ENCODE assay signal across 11 cellular contexts in genomic region chr10:94225589-94225988, GRCh38.
DNase-seq lines count a peak whose midpoint lies in the region; ATAC-seq and TF ChIP-seq lines count a peak whose summit lies in the region.
"Had no signal": no experiment of that assay in that cellular context is flagged by ENCODE, and none has a peak within 500 bp of the region (broad histone marks: within the 10 kb centered on the region; RNA-seq: fewer than 3 reads in every experiment).

No MANE protein-coding gene starts in this region.

- DNase-seq in activated CD4-positive, alpha-beta T cell treated with anti-CD3 and anti-CD28 coated beads for 48 hours: peak; percentile 4
- DNase-seq in activated CD4-positive, alpha-beta T cell treated with anti-CD3 and anti-CD28 coated beads, Interleukin-2, amount 10 ng/mL, durations not matched to agents 7 days and 5 days: no peak
- DNase-seq in adrenal gland (peak in 6 of 7 donors; percentile 33 to 60 (median 40)), left ventricle myocardium superior (no peak), upper lobe of right lung (no peak), NCI-H524 (lab: John Stamatoyannopoulos, UW) (no peak), inferior parietal cortex (ENCODE audit: extremely low spot score) (no peak)
- DNase-seq: activated B cell treated with CpG ODN at 0.5 μM for 24 hours had no signal

- H3K36me3 ChIP-seq in adrenal gland (replicated peaks in 1 of 2) (no peaks in the 10 kb centered on the region), upper lobe of right lung (no peaks in the 10 kb centered on the region)

- ATAC-seq in left ventricle myocardium superior (peak; percentile 58), upper lobe of right lung (peak; percentile 11), HG02840 (IDR thresholded peaks at IDR 0.05; ENCODE audit: low FRiP score, unreplicated experiment) (no peak)
- ATAC-seq: natural killer cell treated with Interleukin-12 subunit alpha and Interleukin-12 subunit beta and Interleukin-15 and Interleukin-18, amount 100 ng/mL, for 72 hours had no signal

- intact Hi-C loops in adrenal gland (cut with DNase I) (no loop called here), left ventricle myocardium superior (cut with micrococcal nuclease) (no loop called here), upper lobe of right lung (cut with DNase I) (no loop called here)

- no peaks in the 10 kb centered on the region for H3K36me3 Mint-ChIP-seq in activated CD4-positive, alpha-beta T cell treated with anti-CD3 and anti-CD28 coated beads, Interleukin-2, amount 10 ng/mL, durations not matched to agents 7 days and 5 days (ENCODE audit: low read depth)
- H3K36me3 Mint-ChIP-seq: natural killer cell treated with Interleukin-12 subunit alpha and Interleukin-12 subunit beta and Interleukin-15 and Interleukin-18, amount 100 ng/mL, for 72 hours had no signal

- no peak overlapping the region for H3K4me3 ChIP-seq in adrenal gland
- no peak overlapping the region for H3K4me3 ChIP-seq in upper lobe of right lung

- TF ChIP-seq CTCF in adrenal gland (IDR thresholded peaks at IDR 0.05) (peak in 5 of 6 experiments; percentile 32 to 45 (median 40)), upper lobe of right lung (IDR thresholded peaks at IDR 0.05) (peak; percentile 25)

- no peaks in the 10 kb centered on the region for H3K27me3 Mint-ChIP-seq in activated CD4-positive, alpha-beta T cell treated with anti-CD3 and anti-CD28 coated beads, Interleukin-2, amount 10 ng/mL, durations not matched to agents 7 days and 5 days
- H3K27me3 Mint-ChIP-seq: natural killer cell treated with Interleukin-12 subunit alpha and Interleukin-12 subunit beta and Interleukin-15 and Interleukin-18, amount 100 ng/mL, for 72 hours had no signal

- H3K4me1 Mint-ChIP-seq in activated CD4-positive, alpha-beta T cell treated with anti-CD3 and anti-CD28 coated beads, Interleukin-2, amount 10 ng/mL, durations not matched to agents 7 days and 5 days: no peaks in the 10 kb centered on the region
- H3K4me1 Mint-ChIP-seq: activated B cell treated with CpG ODN at 0.5 μM for 24 hours had no signal

- H3K27ac ChIP-seq in adrenal gland (no peak overlapping the region), upper lobe of right lung (no peak overlapping the region)

- H3K9me3 ChIP-seq in adrenal gland (replicated peaks in 1 of 3) (no peaks in the 10 kb centered on the region), upper lobe of right lung (no peaks in the 10 kb centered on the region)

- no peak for TF ChIP-seq POLR2A in adrenal gland (IDR thresholded peaks at IDR 0.05)

- no peak overlapping the region for H3K4me3 Mint-ChIP-seq in activated CD4-positive, alpha-beta T cell treated with anti-CD3 and anti-CD28 coated beads, Interleukin-2, amount 10 ng/mL, durations not matched to agents 7 days and 5 days
- H3K4me3 Mint-ChIP-seq: activated B cell treated with CpG ODN at 0.5 μM for 24 hours; natural killer cell treated with Interleukin-12 subunit alpha and Interleukin-12 subunit beta and Interleukin-15 and Interleukin-18, amount 100 ng/mL, for 72 hours had no signal

- CTCF ChIA-PET in activated CD4-positive, alpha-beta T cell treated with anti-CD3 and anti-CD28 coated beads, Interleukin-2, amount 10 ng/mL, durations not matched to agents 7 days and 5 days (lab: Charles Lee): no interaction called here

- H3K27me3 ChIP-seq in adrenal gland: no peaks in the 10 kb centered on the region
- H3K27me3 ChIP-seq in upper lobe of right lung: no peaks in the 10 kb centered on the region

- 37 to 42% (median 41%) methylated on average over 4 of the region's 4 CpGs for WGBS in adrenal gland, 4 donors

- peaks cover 0 to 27% of the 10 kb centered on the region in 2 donors for H3K4me1 ChIP-seq in adrenal gland (replicated peaks in 1 of 2)
- no peaks in the 10 kb centered on the region for H3K4me1 ChIP-seq in upper lobe of right lung

- no peaks in the 10 kb centered on the region for H3K9me3 Mint-ChIP-seq in activated CD4-positive, alpha-beta T cell treated with anti-CD3 and anti-CD28 coated beads, Interleukin-2, amount 10 ng/mL, durations not matched to agents 7 days and 5 days
- H3K9me3 Mint-ChIP-seq: activated T-helper 2 cell treated with anti-CD3 and anti-CD28 coated beads, Interferon-gamma antibody, Interleukin-2, Interleukin-4, amounts not matched to agents 10 μg/mL and 5 μg/mL and 100 μg/mL, durations not matched to agents 14 hours and 24 hours and 36 hours; natural killer cell treated with Interleukin-12 subunit alpha and Interleukin-12 subunit beta and Interleukin-15 and Interleukin-18, amount 100 ng/mL, for 72 hours had no signal

- POLR2A ChIA-PET in activated CD4-positive, alpha-beta T cell treated with anti-CD3 and anti-CD28 coated beads, Interleukin-2, amount 10 ng/mL, durations not matched to agents 7 days and 5 days (lab: Charles Lee): no interaction called here

- H3K27ac Mint-ChIP-seq in activated CD4-positive, alpha-beta T cell treated with anti-CD3 and anti-CD28 coated beads, Interleukin-2, amount 10 ng/mL, durations not matched to agents 7 days and 5 days: no peak overlapping the region
- H3K27ac Mint-ChIP-seq: activated B cell treated with CpG ODN at 0.5 μM for 24 hours; activated T-helper 2 cell treated with anti-CD3 and anti-CD28 coated beads, Interferon-gamma antibody, Interleukin-2, Interleukin-4, amounts not matched to agents 10 μg/mL and 5 μg/mL and 100 μg/mL, durations not matched to agents 14 hours and 24 hours and 36 hours; natural killer cell treated with Interleukin-12 subunit alpha and Interleukin-12 subunit beta and Interleukin-15 and Interleukin-18, amount 100 ng/mL, for 72 hours had no signal

Comparison
In these comparisons a context has a peak if more than half of its experiments do, and no peak if none do; other contexts are left out.
1. DNase-seq: peak in activated CD4-positive, alpha-beta T cell treated with anti-CD3 and anti-CD28 coated beads for 48 hours (single experiment) and adrenal gland (6 of 7); none in activated CD4-positive, alpha-beta T cell treated with anti-CD3 and anti-CD28 coated beads, Interleukin-2, amount 10 ng/mL, durations not matched to agents 7 days and 5 days (single experiment), left ventricle myocardium superior (single experiment), upper lobe of right lung (single experiment), NCI-H524 (0 of 2) and inferior parietal cortex (single experiment).